Comparison of ENCODE assay signal across 8 cellular contexts in the genomic region with DNA sequence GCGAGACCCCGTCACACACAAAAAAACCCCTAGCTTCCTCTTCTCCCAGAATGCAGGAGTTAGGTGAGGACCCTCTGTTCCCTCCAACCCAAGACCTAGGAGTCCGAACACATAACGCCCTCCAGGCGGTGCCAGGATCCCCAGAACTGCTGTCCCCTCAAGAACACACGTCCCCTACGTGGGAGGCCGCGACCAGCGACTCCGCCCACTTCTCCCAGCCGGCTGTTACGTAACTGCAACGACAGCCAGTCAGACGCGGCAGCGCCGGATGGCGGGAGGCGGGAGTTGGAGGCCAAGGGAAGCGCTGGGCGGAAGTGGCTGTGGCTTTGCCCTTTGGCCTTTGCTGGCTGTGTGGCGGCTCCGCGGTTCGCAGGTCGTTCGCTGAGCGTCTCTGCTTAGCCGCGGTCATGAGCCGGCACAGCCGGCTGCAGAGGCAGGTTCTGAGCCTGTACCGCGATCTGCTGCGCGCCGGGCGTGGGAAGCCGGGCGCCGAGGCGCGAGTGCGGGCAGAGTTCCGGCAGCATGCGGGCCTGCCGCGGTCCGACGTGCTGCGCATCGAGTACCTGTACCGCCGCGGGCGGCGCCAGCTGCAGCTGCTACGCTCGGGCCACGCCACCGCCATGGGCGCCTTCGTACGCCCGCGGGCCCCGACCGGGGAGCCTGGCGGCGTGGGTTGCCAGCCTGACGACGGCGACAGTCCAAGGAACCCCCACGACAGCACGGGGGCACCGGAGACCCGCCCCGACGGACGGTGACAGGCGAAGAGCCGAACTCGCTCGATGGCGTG. TPM values are rescaled to one million over a fixed set of nuclear protein-coding genes. Genes with fewer than 3 reads are reported as not detected.
A peak's percentile ranks its signal among the peaks of the same experiment; 100 is the strongest.
DNase-seq lines count a peak whose midpoint lies in the region; ATAC-seq and TF ChIP-seq lines count a peak whose summit lies in the region.

A gene with protein sequence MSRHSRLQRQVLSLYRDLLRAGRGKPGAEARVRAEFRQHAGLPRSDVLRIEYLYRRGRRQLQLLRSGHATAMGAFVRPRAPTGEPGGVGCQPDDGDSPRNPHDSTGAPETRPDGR (plus strand): TSS at position 321 of the 787 bp plus-strand sequence. CDS start 87 bp downstream, at position 408.

- ATAC-seq in GM21447 (IDR thresholded peaks at IDR 0.05; ENCODE audit: unreplicated experiment) = peak; percentile 89

- DNase-seq in DMS 273 (lab: John Stamatoyannopoulos, UW; ENCODE audit: unreplicated experiment) (peak; percentile 97), HuH-7.5 (ENCODE audit: low spot score) (peak; percentile 99), OCI-LY7 (ENCODE audit: low spot score) (peak; percentile 96), activated T-cell treated with anti-CD3 and anti-CD28 coated beads for 4 hours (peak; percentile 87), epithelial cell of esophagus (ENCODE audit: low read depth) (peak; percentile 93), mucosa of gallbladder (ENCODE audit: low spot score) (peak; percentile 96)
- peak; percentile 82 to 91 for DNase-seq in stimulated activated CD8-positive, alpha-beta memory T cell treated with anti-CD3 and anti-CD28 coated beads, Interleukin-4, amount 100 ng/mL, for 4 hours (ENCODE audit: low read depth in 2 of 2, low spot score in 1 of 2)

- no peaks in the 10 kb centered on the region for H3K9me2 ChIP-seq in OCI-LY7 (ENCODE audit: insufficient read depth, low read length)

- H3K4me3 ChIP-seq in OCI-LY7 (ENCODE audit: low read depth, low read length, poor library complexity, severe bottlenecking) (peak within 1 kb of the TSS; percentile 89), epithelial cell of esophagus (ENCODE audit: low read length) (peak within 1 kb of the TSS; percentile 60)

- H2AFZ ChIP-seq in OCI-LY7 (ENCODE audit: low read length) = peak within 1 kb of the TSS; percentile 28; the same call in 1 of the 2 replicates

- BruUV-seq in OCI-LY7 (replicated peaks; lab: Mats Ljungman, UMichigan) = no TSS peak

- H3K79me2 ChIP-seq in OCI-LY7 (ENCODE audit: insufficient read depth, low read depth, low read length) = peaks cover 16% of the 10 kb centered on the region

- CTCF ChIA-PET in OCI-LY7 (lab: Charles Lee; ENCODE audit: unreplicated experiment) = no interaction called here

- no peaks in the 10 kb centered on the region for H3K9me3 ChIP-seq in OCI-LY7 (ENCODE audit: low read length)

- POLR2A ChIA-PET in OCI-LY7 (lab: Charles Lee) = interaction anchor here (0.5 kb wide), 1 partner anchor 360 kb away, joined by 3 read pairs; no protein-coding TSS in a partner anchor

- TF ChIP-seq CTCF in OCI-LY7 (conservative IDR thresholded peaks at IDR 0.05; ENCODE audit: low read length) (0 out of 2 replicates have a peak, but pooled peaks have one; percentile 32), epithelial cell of esophagus (IDR thresholded peaks at IDR 0.05; ENCODE audit: insufficient read depth, low read depth, low read length, missing control alignments) (no peak)

- H3K36me3 ChIP-seq in OCI-LY7 (ENCODE audit: insufficient read depth, low read length) = peaks cover 16% of the 10 kb centered on the region; the same call in 1 of the 2 replicates

- intact Hi-C loops in OCI-LY7 (cut with micrococcal nuclease; ENCODE audit: unreplicated experiment) = loop anchor here (1.0 kb wide), 1 partner anchor 59 kb away; a partner anchor contains a TSS

- H3K27ac ChIP-seq in OCI-LY7 (ENCODE audit: low read depth, low read length, poor library complexity, severe bottlenecking) = peak within 1 kb of the TSS; percentile 53

- peaks cover 16% of the 10 kb centered on the region for H3K4me1 ChIP-seq in OCI-LY7 (ENCODE audit: insufficient read depth, low read length, poor library complexity, severe bottlenecking)

- no peaks in the 10 kb centered on the region for H4K20me1 ChIP-seq in OCI-LY7 (ENCODE audit: insufficient read depth, low read length)

- H3K4me2 ChIP-seq in OCI-LY7 (ENCODE audit: low read length) = peak within 1 kb of the TSS; percentile 94

RNA-seq across cellular contexts. Expression of the gene that starts here (rescaled TPM):
- 52.6 and 60.9 TPM in 2 replicates for total RNA-seq in OCI-LY7 (2014; rRNA removed; shearing (Covaris generic))
- 24.2 and 26.1 TPM in 2 replicates for total RNA-seq in OCI-LY7 (2022)
- total RNA-seq in mucosa of gallbladder = 20.0 TPM

Comparison
In these comparisons a context has a peak if more than half of its experiments do, and no peak if none do; other contexts are left out.
1. Peak in every context shown above with its lines: DNase-seq, ATAC-seq, H3K4me3 ChIP-seq and H3K27ac ChIP-seq.